ENCODE assay signal across 7 cellular contexts in the genomic region with DNA sequence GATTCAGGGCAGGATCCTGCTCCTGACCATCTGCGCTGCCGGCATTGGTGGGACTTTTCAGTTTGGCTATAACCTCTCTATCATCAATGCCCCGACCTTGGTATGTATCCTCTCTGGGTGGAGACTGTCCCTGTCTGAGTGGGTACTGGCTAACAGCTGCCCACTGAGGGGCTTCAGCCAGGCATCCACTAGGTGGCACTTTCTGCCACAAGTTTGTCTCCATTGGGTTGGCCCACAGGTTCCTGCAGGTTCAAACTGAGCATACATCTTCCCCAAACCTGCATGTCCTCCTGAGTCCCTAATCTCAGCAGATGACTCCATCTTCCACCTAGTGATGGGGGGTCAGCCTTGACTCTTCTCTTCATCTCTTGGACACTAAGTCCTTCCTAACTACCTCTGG. TPM values are rescaled to one million over a fixed set of nuclear protein-coding genes. Genes with fewer than 3 reads are reported as not detected.
DNase-seq lines count a peak whose midpoint lies in the region; ATAC-seq, FAIRE-seq and TF ChIP-seq lines count a peak whose summit lies in the region.

No MANE protein-coding gene starts in this region.

- H2AFZ ChIP-seq in H9 (ENCODE audit: low read length) (no peak overlapping the region), astrocyte (ENCODE audit: low read depth, low read length) (no peak overlapping the region), mesenchymal stem cell (ENCODE audit: low read depth, low read length) (no peak overlapping the region)

- H2AK5ac ChIP-seq in H9 (ENCODE audit: insufficient read length, low read length) (no peak overlapping the region), mesenchymal stem cell (ENCODE audit: low read length, severe bottlenecking) (no peak overlapping the region)

- H2BK15ac ChIP-seq in H9 (ENCODE audit: low read depth, low read length) (no peak overlapping the region), mesenchymal stem cell (ENCODE audit: low read depth, poor library complexity, severe bottlenecking) (no peak overlapping the region)

- H3K9me3 ChIP-seq in H9 (ENCODE audit: control insufficient read depth, low read depth, low read length) (no peaks in the 10 kb centered on the region), astrocyte (ENCODE audit: insufficient read depth, low read depth, low read length) (no peaks in the 10 kb centered on the region), mesenchymal stem cell (ENCODE audit: control insufficient read depth, low read length) (no peaks in the 10 kb centered on the region)

- H4K91ac ChIP-seq in H9 (ENCODE audit: insufficient read length, low read depth, low read length): no peak overlapping the region
- H4K91ac ChIP-seq in mesenchymal stem cell (ENCODE audit: low read length): no peak overlapping the region

- H3K27me3 Mint-ChIP-seq in H9 (ENCODE audit: low read depth) (no peaks in the 10 kb centered on the region), astrocyte (ENCODE audit: low read depth, unreplicated experiment) (no peaks in the 10 kb centered on the region)

- no peaks in the 10 kb centered on the region for H4K20me1 ChIP-seq in H9 (ENCODE audit: control insufficient read depth, insufficient read depth, insufficient read length)
- H4K20me1 ChIP-seq in astrocyte (ENCODE audit: insufficient read depth, low read length): no peaks in the 10 kb centered on the region

- no peak for ATAC-seq in HG03457 (IDR thresholded peaks at IDR 0.05; ENCODE audit: unreplicated experiment)

- H3K4me3 ChIP-seq in astrocyte (ENCODE audit: insufficient read depth, low read depth, low read length) (no peak overlapping the region), mesenchymal stem cell (ENCODE audit: insufficient read depth in 1 of 2, low read depth in 1 of 2, low read length in 2 of 2) (no peak overlapping the region)

- H4K5ac ChIP-seq in H9 (ENCODE audit: insufficient read length, low read depth, low read length): no peak overlapping the region

- H3K79me1 ChIP-seq in H9 (ENCODE audit: insufficient read depth, low read depth, low read length, poor library complexity, severe bottlenecking): no peaks in the 10 kb centered on the region
- H3K79me1 ChIP-seq in mesenchymal stem cell (replicated peaks; ENCODE audit: low read length, poor library complexity, severe bottlenecking): peaks cover 13% of the 10 kb centered on the region

- TF ChIP-seq CTCF in H9 (conservative IDR thresholded peaks at IDR 0.05): peak; percentile 78
- TF ChIP-seq CTCF in astrocyte (IDR thresholded peaks at IDR 0.05; ENCODE audit: insufficient read depth, low read depth, low read length): peak; percentile 45

- no peaks in the 10 kb centered on the region for H3K36me3 ChIP-seq in astrocyte (ENCODE audit: insufficient read depth, low read length)
- H3K36me3 ChIP-seq in mesenchymal stem cell (ENCODE audit: control insufficient read depth in 1 of 2, insufficient read depth in 2 of 2, low read depth in 1 of 2, low read length in 2 of 2): peaks cover 2 to 38% of the 10 kb centered on the region in 2 experiments

- H3K23ac ChIP-seq in H9 (ENCODE audit: insufficient read length, low read depth, low read length) (no peak overlapping the region), mesenchymal stem cell (ENCODE audit: low read length in 2 of 2) (no peak overlapping the region)

- H3K4ac ChIP-seq in H9 (ENCODE audit: low read depth, low read length) (no peak overlapping the region), mesenchymal stem cell (ENCODE audit: low read depth in 1 of 2, low read length in 2 of 2) (no peak overlapping the region)

- H3T11ph ChIP-seq in H9 (ENCODE audit: low read length): no peak overlapping the region

- H2BK120ac ChIP-seq in H9 (ENCODE audit: low read depth, low read length, poor library complexity, severe bottlenecking): no peak overlapping the region
- H2BK120ac ChIP-seq in mesenchymal stem cell (ENCODE audit: low read depth, low read length): no peak overlapping the region

- no peak overlapping the region for H3K18ac ChIP-seq in H9 (ENCODE audit: insufficient read length, low read depth, low read length)
- H3K18ac ChIP-seq in mesenchymal stem cell (ENCODE audit: low read depth in 1 of 2, low read length in 2 of 2): no peak overlapping the region

- H3K4me3 Mint-ChIP-seq in H9 (peak overlapping the region in 1 of 2 experiments; percentile 1; a peak in 1 of 5 replicates), astrocyte (ENCODE audit: unreplicated experiment) (no peak overlapping the region)

- H3K36me3 Mint-ChIP-seq in H9 (ENCODE audit: insufficient read depth in 1 of 3, low read depth in 3 of 3) (peaks cover 8 to 10% (median 9%) of the 10 kb centered on the region in 3 experiments; a peak in 4 of 7 replicates), astrocyte (ENCODE audit: low read depth, unreplicated experiment) (peaks cover 12% of the 10 kb centered on the region)

- H4K8ac ChIP-seq in H9 (replicated peaks; ENCODE audit: insufficient read length, low read depth, low read length) (no peak overlapping the region), mesenchymal stem cell (ENCODE audit: low read length) (peak overlapping the region; percentile 40)

- no peaks in the 10 kb centered on the region; a peak in 1 of 5 replicates for H3K9me3 Mint-ChIP-seq in H9
- H3K9me3 Mint-ChIP-seq in astrocyte (ENCODE audit: unreplicated experiment): no peaks in the 10 kb centered on the region

- H3K4me2 ChIP-seq in H9 (ENCODE audit: insufficient read depth, insufficient read length, low read length) (no peak overlapping the region), astrocyte (ENCODE audit: low read length) (no peak overlapping the region), mesenchymal stem cell (ENCODE audit: low read length, poor library complexity, severe bottlenecking) (no peak overlapping the region)

- FAIRE-seq in astrocyte (lab: Jason Lieb, UNC): no peak

- H3K27ac Mint-ChIP-seq in H9 (no peak overlapping the region), astrocyte (ENCODE audit: unreplicated experiment) (no peak overlapping the region)

- H3K9ac ChIP-seq in H9 (ENCODE audit: extremely low read depth, insufficient read length, low read length): no peak overlapping the region
- no peak overlapping the region for H3K9ac ChIP-seq in astrocyte (ENCODE audit: low read length)
- no peak overlapping the region for H3K9ac ChIP-seq in mesenchymal stem cell (ENCODE audit: low read length)

- H3K4me1 ChIP-seq in H9 (ENCODE audit: insufficient read depth, low read length) (no peaks in the 10 kb centered on the region), astrocyte (ENCODE audit: insufficient read depth, low read length) (peaks cover 7% of the 10 kb centered on the region), mesenchymal stem cell (ENCODE audit: control insufficient read depth, insufficient read depth, low read depth, low read length) (peaks cover 8% of the 10 kb centered on the region)

- no CpG with 5 or more reads among the region's 3 CpGs for WGBS in H9 (ENCODE audit: extremely low coverage, insufficient read length, low lambda C conversion rate)
- WGBS in mesenchymal stem cell: 86% methylated on average over 1 of the region's 3 CpGs

- H2BK12ac ChIP-seq in H9 (ENCODE audit: insufficient read length, low read depth, low read length) (no peak overlapping the region), mesenchymal stem cell (ENCODE audit: low read length in 2 of 2) (no peak overlapping the region)

- H3K4me1 Mint-ChIP-seq in H9 (peaks cover 11 to 14% of the 10 kb centered on the region in 2 experiments), astrocyte (ENCODE audit: low read depth, unreplicated experiment) (peaks cover 7% of the 10 kb centered on the region)

- peak; percentile 48 for DNase-seq in DMS153 (lab: John Stamatoyannopoulos, UW)
- DNase-seq in H9: peak; percentile 71
- DNase-seq in NCI-H748 treated with DMSO at 0.1 percent for 48 hours (lab: John Stamatoyannopoulos, UW): peak; percentile 15
- no peak for DNase-seq in astrocyte (ENCODE audit: low read depth)
- peak; percentile 49 for DNase-seq in mesenchymal stem cell
- DNase-seq in putamen (ENCODE audit: low spot score): no peak

- no peak overlapping the region for H3K27ac ChIP-seq in H9 (ENCODE audit: insufficient read length, low read depth, low read length)
- H3K27ac ChIP-seq in astrocyte (ENCODE audit: low read depth, low read length): no peak overlapping the region
- H3K27ac ChIP-seq in mesenchymal stem cell (ENCODE audit: low read length, poor library complexity, severe bottlenecking): no peak overlapping the region

- no peak overlapping the region for H3K14ac ChIP-seq in H9 (ENCODE audit: insufficient read depth, low read length)
- no peak overlapping the region for H3K14ac ChIP-seq in mesenchymal stem cell (ENCODE audit: low read length in 2 of 2)

- H3K56ac ChIP-seq in H9 (ENCODE audit: insufficient read length, low read depth, low read length): no peak overlapping the region

- H3K23me2 ChIP-seq in H9 (ENCODE audit: insufficient read length, low read depth, low read length, poor library complexity, severe bottlenecking): peaks cover 8% of the 10 kb centered on the region

- no peaks in the 10 kb centered on the region for H3K79me2 ChIP-seq in H9 (ENCODE audit: insufficient read depth, low read length)
- H3K79me2 ChIP-seq in astrocyte (ENCODE audit: insufficient read depth, low read length): no peaks in the 10 kb centered on the region

- H3K27me3 ChIP-seq in H9 (ENCODE audit: insufficient read depth, low read length) (no peaks in the 10 kb centered on the region), astrocyte (ENCODE audit: insufficient read depth, low read length) (no peaks in the 10 kb centered on the region), mesenchymal stem cell (ENCODE audit: control insufficient read depth in 1 of 2, insufficient read depth in 1 of 2, low read length in 2 of 2) (no peaks in the 10 kb centered on the region)

- H2BK5ac ChIP-seq in H9 (ENCODE audit: insufficient read length, low read length): no peak overlapping the region
- H2BK5ac ChIP-seq in mesenchymal stem cell (ENCODE audit: low read depth, low read length, poor library complexity, severe bottlenecking): no peak overlapping the region

- no peak overlapping the region for H2BK20ac ChIP-seq in H9 (ENCODE audit: low read depth, low read length, poor library complexity, severe bottlenecking)

RNA-seq across cellular contexts. Expression of a gene that starts 4.4 kb away (rescaled TPM):
- total RNA-seq in H9 (2021) (12.1 and 15.0 TPM in 2 replicates), astrocyte (19.1 and 19.6 TPM in 2 replicates)
- polyA plus RNA-seq in mesenchymal stem cell (2013, experiment 1 of 2): 15.5 TPM
- polyA plus RNA-seq in mesenchymal stem cell (2013, experiment 2 of 2): 15.6 TPM

RNA-seq across cellular contexts. Expression of a gene that starts 23.3 kb away (rescaled TPM):
- total RNA-seq in H9 (2021): 9.0 and 9.8 TPM in 2 replicates
- total RNA-seq in astrocyte: 0.70 and 0.82 TPM in 2 replicates
- polyA plus RNA-seq in mesenchymal stem cell (2013, experiment 1 of 2): 0.61 TPM
- 0.52 TPM for polyA plus RNA-seq in mesenchymal stem cell (2013, experiment 2 of 2)

RNA-seq across cellular contexts. Expression of a gene that starts 32.1 kb away (rescaled TPM):
- total RNA-seq in H9 (2021) (1,068 and 1,091 TPM in 2 replicates), astrocyte (906 and 942 TPM in 2 replicates)
- polyA plus RNA-seq in mesenchymal stem cell (2013, experiment 1 of 2): 908 TPM
- 993 TPM for polyA plus RNA-seq in mesenchymal stem cell (2013, experiment 2 of 2)

Comparison
In these comparisons a context has a peak if more than half of its experiments do, and no peak if none do; other contexts are left out.
1. DNase-seq: peak in DMS153 (single experiment), H9 (single experiment), NCI-H748 treated with DMSO at 0.1 percent for 48 hours (single experiment) and mesenchymal stem cell (single experiment); none in astrocyte (single experiment) and putamen (single experiment).